8 cellular contexts compared by ENCODE assay signal in genomic region chr17:1829189-1829578, GRCh38. TPM values are rescaled to one million over a fixed set of nuclear protein-coding genes. Genes with fewer than 3 reads are reported as not detected.
DNase-seq lines count a peak whose midpoint lies in the region; ATAC-seq and TF ChIP-seq lines count a peak whose summit lies in the region.

No MANE protein-coding gene starts in this region.

- intact Hi-C loops in mammary epithelial cell (cut with micrococcal nuclease): loop anchor here (1.0 kb wide), 1 partner anchor 109 kb away; no protein-coding TSS in a partner anchor
- intact Hi-C loops in right lobe of liver (cut with DNase I): no loop called here
- intact Hi-C loops in tibial artery (cut with DNase I; ENCODE audit: low total_unique reads): no loop called here

- TF ChIP-seq CTCF in Loucy (conservative IDR thresholded peaks at IDR 0.05; ENCODE audit: low read length) (no peak), mammary epithelial cell (conservative IDR thresholded peaks at IDR 0.05 in 1 of 2, IDR thresholded peaks at IDR 0.05 in 1 of 2; ENCODE audit: extremely low read depth in 1 of 2, insufficient read depth in 1 of 2, low read depth in 1 of 2, low read length in 2 of 2) (no peak), right lobe of liver (IDR thresholded peaks at IDR 0.05) (no peak), tibial artery (IDR thresholded peaks at IDR 0.05) (no peak)

- CTCF ChIA-PET in activated naive CD4-positive, alpha-beta T cell treated with anti-CD3 and anti-CD28 coated beads, Interleukin-2, amount 10 ng/mL, durations not matched to agents 7 days and 5 days (lab: Charles Lee): interaction anchor here (0.8 kb wide), 1 partner anchor 160 kb away, joined by 4 read pairs; no protein-coding TSS in a partner anchor
- CTCF ChIA-PET in mammary epithelial cell (lab: Charles Lee; ENCODE audit: low non-redundant PET): no interaction called here

- peak overlapping the region; percentile 46 for H3K27ac ChIP-seq in mammary epithelial cell (ENCODE audit: insufficient read depth, low read depth, low read length)
- H3K27ac ChIP-seq in right lobe of liver: peak overlapping the region; percentile 51 to 80 (median 72)
- peak overlapping the region; percentile 81 to 93 for H3K27ac ChIP-seq in tibial artery

- peaks cover 38% of the 10 kb centered on the region for H3K4me1 ChIP-seq in Loucy (ENCODE audit: insufficient read depth, low read length, poor library complexity, severe bottlenecking)
- H3K4me1 ChIP-seq in mammary epithelial cell (ENCODE audit: insufficient read depth, low read length): peaks cover 5% of the 10 kb centered on the region
- peaks cover 0 to 8% (median 4%) of the 10 kb centered on the region in 4 donors for H3K4me1 ChIP-seq in right lobe of liver
- H3K4me1 ChIP-seq in tibial artery: peaks cover 0 to 32% (median 16%) of the 10 kb centered on the region in 4 donors

- TF ChIP-seq POLR2A in right lobe of liver (IDR thresholded peaks at IDR 0.05): no peak

- 10% methylated on average over 2 of the region's 13 CpGs for WGBS in mammary epithelial cell (ENCODE audit: low coverage, missing lambda C conversion rate)
- under 1% methylated on average over 13 of the region's 13 CpGs for WGBS in right lobe of liver (ENCODE audit: insufficient coverage, low coverage, low lambda C conversion rate, missing lambda C conversion rate)

- BruUV-seq in mammary epithelial cell (replicated peaks; lab: Mats Ljungman, UMichigan): no TSS peak

- no peaks in the 10 kb centered on the region for H3K9me2 ChIP-seq in Loucy (replicated peaks; ENCODE audit: low read depth, low read length)

- H3K9me3 Mint-ChIP-seq in activated naive CD4-positive, alpha-beta T cell treated with anti-CD3 and anti-CD28 coated beads, Interleukin-2, amount 10 ng/mL, durations not matched to agents 7 days and 5 days: no peaks in the 10 kb centered on the region

- in situ Hi-C loops in mammary epithelial cell (cut with MboI; ENCODE audit: low sequenced_read_pairs in 2 of 2): no loop called here

- H2AFZ ChIP-seq in Loucy (ENCODE audit: low read length) (peak overlapping the region; percentile 95), mammary epithelial cell (ENCODE audit: low read depth, low read length) (peak overlapping the region; percentile 92)

- H3K36me3 ChIP-seq in Loucy (ENCODE audit: insufficient read depth, low read length) (no peaks in the 10 kb centered on the region), mammary epithelial cell (ENCODE audit: insufficient read depth, low read length) (peaks cover 11% of the 10 kb centered on the region), right lobe of liver (peaks cover 0 to 18% (median 5%) of the 10 kb centered on the region in 4 donors), tibial artery (peaks cover 0 to 39% (median 12%) of the 10 kb centered on the region in 3 donors)

- dilution Hi-C loops in mammary epithelial cell (cut with HindIII; ENCODE audit: low sequenced_read_pairs): loop anchor here (5.0 kb wide), 2 partner anchors 53 to 97 kb away; no protein-coding TSS in a partner anchor

- peaks cover 43% of the 10 kb centered on the region for H3K36me3 Mint-ChIP-seq in activated naive CD4-positive, alpha-beta T cell treated with anti-CD3 and anti-CD28 coated beads, Interleukin-2, amount 10 ng/mL, durations not matched to agents 7 days and 5 days

- peak overlapping the region; percentile 89 for H3K4me3 Mint-ChIP-seq in activated naive CD4-positive, alpha-beta T cell treated with anti-CD3 and anti-CD28 coated beads, Interleukin-2, amount 10 ng/mL, durations not matched to agents 7 days and 5 days

- no peaks in the 10 kb centered on the region for H3K9me3 ChIP-seq in Loucy (ENCODE audit: insufficient read depth, low read depth, low read length)
- H3K9me3 ChIP-seq in mammary epithelial cell (replicated peaks; ENCODE audit: insufficient read depth, low read length): no peaks in the 10 kb centered on the region
- no peaks in the 10 kb centered on the region for H3K9me3 ChIP-seq in right lobe of liver
- H3K9me3 ChIP-seq in tibial artery: no peaks in the 10 kb centered on the region

- H4K20me1 ChIP-seq in Loucy (ENCODE audit: insufficient read depth, low read length, poor library complexity, severe bottlenecking) (peaks cover 27% of the 10 kb centered on the region), mammary epithelial cell (ENCODE audit: insufficient read depth, low read length) (no peaks in the 10 kb centered on the region)

- ATAC-seq in right lobe of liver: peak; percentile 27 to 35 (median 32)
- ATAC-seq in HG03097 (IDR thresholded peaks at IDR 0.05; ENCODE audit: low FRiP score, unreplicated experiment): no peak
- ATAC-seq in GM18502 (IDR thresholded peaks at IDR 0.05; ENCODE audit: poor library complexity, unreplicated experiment): no peak

- H3K27me3 Mint-ChIP-seq in activated naive CD4-positive, alpha-beta T cell treated with anti-CD3 and anti-CD28 coated beads, Interleukin-2, amount 10 ng/mL, durations not matched to agents 7 days and 5 days: no peaks in the 10 kb centered on the region

- no peaks in the 10 kb centered on the region for H3K27me3 ChIP-seq in Loucy (ENCODE audit: insufficient read depth, low read length, poor library complexity, severe bottlenecking)
- no peaks in the 10 kb centered on the region for H3K27me3 ChIP-seq in mammary epithelial cell (ENCODE audit: insufficient read depth, low read length)
- H3K27me3 ChIP-seq in right lobe of liver: no peaks in the 10 kb centered on the region
- no peaks in the 10 kb centered on the region for H3K27me3 ChIP-seq in tibial artery

- peaks cover 75% of the 10 kb centered on the region for H3K79me2 ChIP-seq in Loucy (ENCODE audit: insufficient read depth, low read length)
- peaks cover 65% of the 10 kb centered on the region for H3K79me2 ChIP-seq in mammary epithelial cell (ENCODE audit: insufficient read depth, low read length)

- H3F3A ChIP-seq in Loucy (ENCODE audit: low read depth): no peaks in the 10 kb centered on the region

- H3K4me1 Mint-ChIP-seq in activated naive CD4-positive, alpha-beta T cell treated with anti-CD3 and anti-CD28 coated beads, Interleukin-2, amount 10 ng/mL, durations not matched to agents 7 days and 5 days: peaks cover 72% of the 10 kb centered on the region

- H3K4me3 ChIP-seq in Loucy (ENCODE audit: low read length, poor library complexity, severe bottlenecking) (peak overlapping the region; percentile 76), mammary epithelial cell (replicated peaks in 1 of 3; ENCODE audit: insufficient read depth in 1 of 3, low read depth in 2 of 3, low read length in 3 of 3) (peak overlapping the region; percentile 78 to 97 (median 85)), right lobe of liver (peak overlapping the region; percentile 86 to 93 (median 91)), tibial artery (peak overlapping the region; percentile 71 to 74)

- H3K4me2 ChIP-seq in Loucy (ENCODE audit: low read depth, low read length, poor library complexity, severe bottlenecking) (peak overlapping the region; percentile 81), mammary epithelial cell (ENCODE audit: insufficient read depth, low read depth, low read length) (peak overlapping the region; percentile 84)

- no peak for DNase-seq in activated naive CD4-positive, alpha-beta T cell treated with anti-CD3 and anti-CD28 coated beads, Interleukin-2, amount 10 ng/mL, durations not matched to agents 7 days and 5 days
- DNase-seq in activated naive CD4-positive, alpha-beta T cell treated with Interleukin-2 at 50 U/mL for 16 hours: no peak
- DNase-seq in mammary epithelial cell (peak; percentile 39), right lobe of liver (peak in 1 of 3 donors; percentile 31), tibial artery (peak in 1 of 2 donors; percentile 70)

- peak overlapping the region; percentile 93 for H3K27ac Mint-ChIP-seq in activated naive CD4-positive, alpha-beta T cell treated with anti-CD3 and anti-CD28 coated beads, Interleukin-2, amount 10 ng/mL, durations not matched to agents 7 days and 5 days

- H3K9ac ChIP-seq in Loucy (ENCODE audit: low read depth, low read length, poor library complexity, severe bottlenecking) (peak overlapping the region; percentile 89), mammary epithelial cell (ENCODE audit: insufficient read depth, low read length) (peak overlapping the region; percentile 60)

RNA-seq across cellular contexts. Expression of gene SMYD4, which starts 0.5 kb away (rescaled TPM):
- 10 to 100 TPM; 12.7 to 15.0 TPM for total RNA-seq in mammary epithelial cell
- polyA plus RNA-seq in mammary epithelial cell: 6.7 TPM
- polyA minus RNA-seq in mammary epithelial cell: 7.1 TPM
- 1 to 10 TPM; 4.6 to 6.7 (median 6.0) TPM for total RNA-seq in right lobe of liver

RNA-seq across cellular contexts. Expression of gene RPA1, which starts 0.6 kb away (rescaled TPM):
- total RNA-seq in mammary epithelial cell: 10 to 100 TPM; 17.2 to 78.5 TPM
- 94.6 TPM for polyA plus RNA-seq in mammary epithelial cell
- 117 TPM for polyA minus RNA-seq in mammary epithelial cell
- total RNA-seq in right lobe of liver: 10 to 100 TPM; 10.9 to 35.5 (median 29.2) TPM

Comparison
In these comparisons a context has a peak if more than half of its experiments do, and no peak if none do; other contexts are left out.
1. ATAC-seq: peak in right lobe of liver (4 of 4); none in HG03097 (single experiment) and GM18502 (single experiment).
2. Peak in every context shown above with its lines, with median percentiles within 50 percentile points of each other: H3K4me3 ChIP-seq and H3K27ac ChIP-seq.